Comparison of ENCODE assay signal across 9 cellular contexts in genomic region chr18:56990678-56991077, GRCh38.
"Had no signal": no experiment of that assay in that cellular context is flagged by ENCODE, and none has a peak within 500 bp of the region (broad histone marks: within the 10 kb centered on the region; RNA-seq: fewer than 3 reads in every experiment).

No MANE protein-coding gene starts in this region.

- H3K27ac Mint-ChIP-seq: GM23338 had no signal

- FAIRE-seq: HTR-8/SVneo had no signal

- H3K36me3 ChIP-seq: HAP-1 had no signal

- H3K9me3 Mint-ChIP-seq: GM23338 had no signal

- H3K9ac ChIP-seq: KMS-11 had no signal

- H2AFZ ChIP-seq: GM23338 had no signal

- H3K4me3 Mint-ChIP-seq: GM23338 had no signal

- ATAC-seq: HCT116 had no signal

- H3K4me3 ChIP-seq: GM23338, HAP-1 had no signal

- H3K9me3 ChIP-seq: HAP-1 had no signal

- DNase-seq: H7, IMR-90, Karpas-422, KBM-7 had no signal

- H3K27ac ChIP-seq: KMS-11 had no signal

- H3K4me2 ChIP-seq: GM23338, KMS-11 had no signal
